11 cellular contexts compared by ENCODE assay signal in the genomic region with DNA sequence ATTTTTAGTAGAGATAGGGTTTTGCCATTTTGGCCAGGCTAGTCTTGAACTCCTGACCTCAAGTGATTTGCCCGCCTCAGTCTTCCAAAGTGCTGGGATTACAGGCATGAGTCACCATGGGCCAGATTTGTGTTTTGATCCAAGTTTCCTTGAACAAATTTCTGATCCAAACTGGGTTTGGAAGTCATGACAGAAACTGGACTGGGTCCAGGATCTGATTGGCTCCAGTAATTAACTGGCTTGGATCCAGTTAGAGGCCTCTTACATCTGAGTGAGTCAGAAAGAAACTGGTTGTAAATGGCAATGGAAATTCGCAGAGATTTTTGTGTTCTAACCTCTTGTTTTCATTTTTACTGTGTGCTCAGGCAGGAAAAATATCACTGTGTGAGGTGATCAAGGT.
DNase-seq lines count a peak whose midpoint lies in the region; ATAC-seq and TF ChIP-seq lines count a peak whose summit lies in the region.
"Had no signal": no experiment of that assay in that cellular context is flagged by ENCODE, and none has a peak within 500 bp of the region (broad histone marks: within the 10 kb centered on the region; RNA-seq: fewer than 3 reads in every experiment).

No MANE protein-coding gene starts in this region.

- H3K4me1 ChIP-seq in mammary epithelial cell (ENCODE audit: insufficient read depth, low read length) (peaks cover 8% of the 10 kb centered on the region), right lobe of liver (peaks cover 0 to 8% (median 0%) of the 10 kb centered on the region in 4 donors), MM.1S (ENCODE audit: low read length) (no peaks in the 10 kb centered on the region)

- 7% methylated on average over 1 of the region's 2 CpGs for WGBS in mammary epithelial cell (ENCODE audit: low coverage, missing lambda C conversion rate)
- WGBS in right lobe of liver (ENCODE audit: insufficient coverage, low coverage, low lambda C conversion rate, missing lambda C conversion rate), result 20% methylated on average over 2 of the region's 2 CpGs

- CTCF ChIA-PET in mammary epithelial cell (lab: Charles Lee; ENCODE audit: low non-redundant PET), result no interaction called here

- dilution Hi-C loops in mammary epithelial cell (cut with HindIII; ENCODE audit: low sequenced_read_pairs), result no loop called here

- peaks cover 16% of the 10 kb centered on the region for H3K27me3 Mint-ChIP-seq in T-helper 17 cell

- peak overlapping the region; percentile 51 for H3K27ac ChIP-seq in mammary epithelial cell (ENCODE audit: insufficient read depth, low read depth, low read length)
- H3K27ac ChIP-seq in right lobe of liver, result no peak overlapping the region
- H3K27ac ChIP-seq in MM.1S (ENCODE audit: low read length), result no peak overlapping the region
- H3K27ac ChIP-seq: WERI-Rb-1 had no signal

- ATAC-seq in right lobe of liver (peak; percentile 31 to 88 (median 72)), HG02759 (IDR thresholded peaks at IDR 0.05; ENCODE audit: unreplicated experiment) (no peak), T-helper 17 cell (no peak), GM18858 (IDR thresholded peaks at IDR 0.05; ENCODE audit: unreplicated experiment) (no peak)

- H3K79me2 ChIP-seq in mammary epithelial cell (ENCODE audit: insufficient read depth, low read length) (no peaks in the 10 kb centered on the region), MM.1S (ENCODE audit: low read length) (no peaks in the 10 kb centered on the region)

- TF ChIP-seq CTCF in AG09319 (IDR thresholded peaks at IDR 0.05; ENCODE audit: low read depth, low read length) (no peak), mammary epithelial cell (conservative IDR thresholded peaks at IDR 0.05 in 1 of 2, IDR thresholded peaks at IDR 0.05 in 1 of 2; ENCODE audit: extremely low read depth in 1 of 2, insufficient read depth in 1 of 2, low read depth in 1 of 2, low read length in 2 of 2) (no peak), right lobe of liver (IDR thresholded peaks at IDR 0.05) (no peak), MM.1S (IDR thresholded peaks at IDR 0.05; ENCODE audit: low read length) (no peak)

- H3K4me2 ChIP-seq in mammary epithelial cell (ENCODE audit: insufficient read depth, low read depth, low read length), result peak overlapping the region; percentile 23
- no peak overlapping the region for H3K4me2 ChIP-seq in MM.1S (ENCODE audit: low read depth, low read length)

- H3K4me3 Mint-ChIP-seq in T-helper 17 cell, result no peak overlapping the region

- H3K27me3 ChIP-seq in mammary epithelial cell (ENCODE audit: insufficient read depth, low read length), result no peaks in the 10 kb centered on the region
- no peaks in the 10 kb centered on the region for H3K27me3 ChIP-seq in right lobe of liver
- H3K27me3 ChIP-seq in MM.1S (replicated peaks; ENCODE audit: insufficient read depth, low read length), result no peaks in the 10 kb centered on the region

- H3K9ac ChIP-seq in mammary epithelial cell (ENCODE audit: insufficient read depth, low read length) (no peak overlapping the region), MM.1S (ENCODE audit: low read length) (no peak overlapping the region)

- H3K36me3 Mint-ChIP-seq in T-helper 17 cell (ENCODE audit: low read depth), result no peaks in the 10 kb centered on the region

- H3K9me2 ChIP-seq in MM.1S (replicated peaks; ENCODE audit: insufficient read depth, low read length), result no peaks in the 10 kb centered on the region

- no TSS peak for BruUV-seq in mammary epithelial cell (replicated peaks; lab: Mats Ljungman, UMichigan)

- H3K36me3 ChIP-seq in mammary epithelial cell (ENCODE audit: insufficient read depth, low read length) (no peaks in the 10 kb centered on the region), right lobe of liver (no peaks in the 10 kb centered on the region), MM.1S (replicated peaks; ENCODE audit: insufficient read depth, low read length) (no peaks in the 10 kb centered on the region)
- H3K36me3 ChIP-seq: WERI-Rb-1 had no signal

- TF ChIP-seq POLR2A in right lobe of liver (IDR thresholded peaks at IDR 0.05), result no peak

- no peaks in the 10 kb centered on the region for H3F3A ChIP-seq in MM.1S (ENCODE audit: insufficient read depth, low read length)

- H3K4me3 ChIP-seq in mammary epithelial cell (replicated peaks in 1 of 3; ENCODE audit: insufficient read depth in 1 of 3, low read depth in 2 of 3, low read length in 3 of 3), result no peak overlapping the region
- no peak overlapping the region for H3K4me3 ChIP-seq in right lobe of liver
- no peak overlapping the region for H3K4me3 ChIP-seq in MM.1S (ENCODE audit: low read length)

- peak; percentile 92 for DNase-seq in AG09319 (ENCODE audit: extremely low read depth, low read depth)
- DNase-seq in HT1080 (ENCODE audit: low read depth), result peak; percentile 65
- peak; percentile 95 for DNase-seq in mammary epithelial cell
- peak in 1 of 3 donors; percentile 57 for DNase-seq in right lobe of liver
- DNase-seq in T-helper 17 cell, result no peak
- DNase-seq in MM.1S, result no peak
- DNase-seq: effector CD8-positive, alpha-beta T cell; NCI-H1105; WERI-Rb-1 had no signal

- H2AFZ ChIP-seq in mammary epithelial cell (ENCODE audit: low read depth, low read length), result no peak overlapping the region
- H2AFZ ChIP-seq in MM.1S (ENCODE audit: low read length), result no peak overlapping the region

- in situ Hi-C loops in mammary epithelial cell (cut with MboI; ENCODE audit: low sequenced_read_pairs in 2 of 2), result no loop called here

- intact Hi-C loops in mammary epithelial cell (cut with micrococcal nuclease) (no loop called here), right lobe of liver (cut with DNase I) (no loop called here)

- H3K9me3 ChIP-seq in mammary epithelial cell (replicated peaks; ENCODE audit: insufficient read depth, low read length) (no peaks in the 10 kb centered on the region), right lobe of liver (no peaks in the 10 kb centered on the region), T-helper 17 cell (ENCODE audit: control insufficient read depth, low read length, poor library complexity, severe bottlenecking) (no peaks in the 10 kb centered on the region), MM.1S (replicated peaks; ENCODE audit: insufficient read depth, low read length) (no peaks in the 10 kb centered on the region)

- no peaks in the 10 kb centered on the region for H3K4me1 Mint-ChIP-seq in T-helper 17 cell

- H3K27ac Mint-ChIP-seq in T-helper 17 cell, result no peak overlapping the region

- H4K20me1 ChIP-seq in mammary epithelial cell (ENCODE audit: insufficient read depth, low read length) (no peaks in the 10 kb centered on the region), MM.1S (ENCODE audit: insufficient read depth, low read length) (no peaks in the 10 kb centered on the region)

Comparison
In these comparisons a context has a peak if more than half of its experiments do, and no peak if none do; other contexts are left out.
1. DNase-seq: peak in AG09319 (single experiment), HT1080 (single experiment) and mammary epithelial cell (single experiment); none in T-helper 17 cell (0 of 3) and MM.1S (single experiment).
2. ATAC-seq: peak in right lobe of liver (4 of 4); none in HG02759 (single experiment), T-helper 17 cell (single experiment) and GM18858 (single experiment).